In the genomic region with DNA sequence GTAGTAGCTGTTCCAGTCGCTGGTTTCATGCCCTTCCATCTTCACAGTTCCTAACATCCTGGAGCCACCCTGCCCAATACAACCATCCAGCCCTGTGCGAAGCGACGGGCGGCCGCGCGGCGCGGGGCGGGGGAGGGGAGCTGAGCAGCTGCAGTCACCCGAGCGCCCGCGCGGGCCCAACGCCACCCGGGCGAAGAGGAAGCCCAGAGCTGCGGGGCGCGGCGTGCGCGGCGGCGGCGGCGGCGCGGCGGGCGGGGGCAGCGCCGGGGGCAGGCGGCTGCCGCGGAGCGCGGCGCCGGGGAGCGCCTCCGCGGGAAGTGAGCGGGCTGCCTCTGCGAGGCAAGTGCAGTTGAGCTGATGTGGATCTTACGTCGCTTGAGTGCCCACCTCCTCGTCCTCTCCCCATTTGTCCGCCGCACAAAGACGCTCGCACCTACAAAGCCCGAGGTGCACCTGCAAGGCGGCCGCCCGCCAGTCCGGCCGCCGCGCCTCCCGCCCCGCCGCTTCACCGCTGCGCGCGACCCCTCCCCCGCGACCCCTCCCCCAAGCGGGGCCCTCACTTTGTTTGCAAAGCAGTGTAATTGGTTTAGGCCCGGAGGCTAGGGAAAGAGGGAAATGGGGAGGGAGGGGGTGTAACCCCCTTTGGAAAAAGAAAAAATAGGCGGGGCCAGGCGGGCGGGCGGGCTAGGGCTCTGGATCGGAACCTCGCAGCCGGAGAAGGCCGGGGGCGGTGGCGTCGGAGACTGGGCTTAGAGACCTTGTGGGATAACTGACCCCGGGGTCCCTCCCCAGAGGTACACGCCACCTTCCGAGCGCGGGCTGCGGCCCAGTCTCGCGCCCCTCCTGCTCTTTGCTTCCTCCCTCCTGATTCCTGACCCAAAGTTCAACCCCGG, we compare ENCODE assay signal across 1 cellular context.
TF ChIP-seq lines count a peak whose summit lies in the region.

A gene (minus strand): TSS at position 334 of the 893 bp plus-strand sequence. CDS start 277 bp downstream, at position 57.
A gene with protein sequence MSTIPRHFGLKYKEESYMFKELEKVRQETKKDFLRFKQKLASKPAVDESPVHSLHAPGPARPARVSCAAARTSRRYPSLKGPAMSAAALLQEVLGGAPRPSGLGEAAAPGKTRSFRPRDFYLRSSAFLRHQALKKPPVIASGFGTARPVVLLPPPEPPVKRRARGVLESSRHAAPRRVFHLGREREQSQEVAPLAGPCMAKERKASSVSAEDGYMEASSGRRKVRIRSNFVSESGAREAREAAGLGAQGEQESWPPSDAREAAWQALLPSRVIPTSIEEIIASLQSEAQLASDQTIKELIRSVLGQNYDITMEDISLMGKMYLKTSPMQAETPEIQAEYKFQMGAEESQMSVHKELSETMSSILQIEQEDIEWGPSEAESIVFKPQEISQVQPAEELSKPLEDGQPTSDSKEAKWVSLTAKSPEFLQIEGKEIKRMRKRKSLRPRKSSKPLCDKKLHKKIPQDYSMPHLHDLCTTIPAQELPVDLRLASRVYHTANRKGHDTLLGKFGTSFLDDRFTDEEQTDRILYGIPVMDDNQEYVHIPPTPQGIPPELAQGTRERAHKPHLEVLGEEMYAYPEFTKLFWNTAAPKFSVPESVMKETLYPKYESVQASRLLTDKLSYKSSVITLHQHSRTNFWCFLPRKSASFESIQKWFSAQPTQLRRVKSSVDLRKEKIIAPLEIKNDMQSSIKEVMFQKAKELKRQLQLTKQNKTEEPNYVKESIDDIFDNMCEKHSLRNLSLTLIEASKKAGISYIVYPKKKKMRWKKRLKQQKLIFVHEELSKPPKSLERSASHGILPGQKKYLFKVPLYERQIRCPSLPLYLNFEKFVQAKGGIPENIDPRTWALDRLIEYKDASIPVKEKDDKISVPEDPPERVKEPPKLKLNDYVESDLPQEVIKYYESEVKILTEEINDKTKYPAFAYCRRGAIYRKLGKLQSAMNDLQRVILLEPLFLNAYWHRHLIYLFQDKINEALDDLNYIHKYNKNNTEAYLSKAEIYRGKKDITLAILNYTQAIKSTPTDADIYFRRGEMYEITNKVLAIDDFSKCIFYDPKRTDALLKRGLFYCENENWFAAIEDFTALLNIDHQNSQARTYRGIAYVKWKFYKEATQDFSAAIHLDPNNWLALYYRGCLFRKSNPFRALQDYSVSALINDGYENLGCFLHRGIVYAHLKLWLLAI (N-terminal part only) (plus strand): TSS at position 714 of the 893 bp plus-strand sequence. CDS start 26,436 bp downstream, outside the sequence.

TF ChIP-seq in HepG2, 621 proteins besides CTCF, POLR2A, EP300 and RAD21 (continued from another document and continues in another):
- TF ChIP-seq, protein P1, sequence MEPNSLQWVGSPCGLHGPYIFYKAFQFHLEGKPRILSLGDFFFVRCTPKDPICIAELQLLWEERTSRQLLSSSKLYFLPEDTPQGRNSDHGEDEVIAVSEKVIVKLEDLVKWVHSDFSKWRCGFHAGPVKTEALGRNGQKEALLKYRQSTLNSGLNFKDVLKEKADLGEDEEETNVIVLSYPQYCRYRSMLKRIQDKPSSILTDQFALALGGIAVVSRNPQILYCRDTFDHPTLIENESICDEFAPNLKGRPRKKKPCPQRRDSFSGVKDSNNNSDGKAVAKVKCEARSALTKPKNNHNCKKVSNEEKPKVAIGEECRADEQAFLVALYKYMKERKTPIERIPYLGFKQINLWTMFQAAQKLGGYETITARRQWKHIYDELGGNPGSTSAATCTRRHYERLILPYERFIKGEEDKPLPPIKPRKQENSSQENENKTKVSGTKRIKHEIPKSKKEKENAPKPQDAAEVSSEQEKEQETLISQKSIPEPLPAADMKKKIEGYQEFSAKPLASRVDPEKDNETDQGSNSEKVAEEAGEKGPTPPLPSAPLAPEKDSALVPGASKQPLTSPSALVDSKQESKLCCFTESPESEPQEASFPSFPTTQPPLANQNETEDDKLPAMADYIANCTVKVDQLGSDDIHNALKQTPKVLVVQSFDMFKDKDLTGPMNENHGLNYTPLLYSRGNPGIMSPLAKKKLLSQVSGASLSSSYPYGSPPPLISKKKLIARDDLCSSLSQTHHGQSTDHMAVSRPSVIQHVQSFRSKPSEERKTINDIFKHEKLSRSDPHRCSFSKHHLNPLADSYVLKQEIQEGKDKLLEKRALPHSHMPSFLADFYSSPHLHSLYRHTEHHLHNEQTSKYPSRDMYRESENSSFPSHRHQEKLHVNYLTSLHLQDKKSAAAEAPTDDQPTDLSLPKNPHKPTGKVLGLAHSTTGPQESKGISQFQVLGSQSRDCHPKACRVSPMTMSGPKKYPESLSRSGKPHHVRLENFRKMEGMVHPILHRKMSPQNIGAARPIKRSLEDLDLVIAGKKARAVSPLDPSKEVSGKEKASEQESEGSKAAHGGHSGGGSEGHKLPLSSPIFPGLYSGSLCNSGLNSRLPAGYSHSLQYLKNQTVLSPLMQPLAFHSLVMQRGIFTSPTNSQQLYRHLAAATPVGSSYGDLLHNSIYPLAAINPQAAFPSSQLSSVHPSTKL (CRISPR knock-in tag; IDR thresholded peaks at IDR 0.05), result peak; percentile 17; the same call in 1 of the 2 replicates
- peak; percentile 25; the same call in 1 of the 2 replicates for TF ChIP-seq SRY (CRISPR knock-in tag; IDR thresholded peaks at IDR 0.05)
- TF ChIP-seq MED1 (CRISPR knock-in tag; IDR thresholded peaks at IDR 0.05), result 0 out of 2 replicates have a peak, but pooled peaks have one; percentile 60
- TF ChIP-seq HNRNPH1 (optimal IDR thresholded peaks at IDR 0.05; ENCODE audit: low read depth, low read length), result peak; percentile 74
- TF ChIP-seq, protein P2, sequence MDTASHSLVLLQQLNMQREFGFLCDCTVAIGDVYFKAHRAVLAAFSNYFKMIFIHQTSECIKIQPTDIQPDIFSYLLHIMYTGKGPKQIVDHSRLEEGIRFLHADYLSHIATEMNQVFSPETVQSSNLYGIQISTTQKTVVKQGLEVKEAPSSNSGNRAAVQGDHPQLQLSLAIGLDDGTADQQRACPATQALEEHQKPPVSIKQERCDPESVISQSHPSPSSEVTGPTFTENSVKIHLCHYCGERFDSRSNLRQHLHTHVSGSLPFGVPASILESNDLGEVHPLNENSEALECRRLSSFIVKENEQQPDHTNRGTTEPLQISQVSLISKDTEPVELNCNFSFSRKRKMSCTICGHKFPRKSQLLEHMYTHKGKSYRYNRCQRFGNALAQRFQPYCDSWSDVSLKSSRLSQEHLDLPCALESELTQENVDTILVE (CRISPR knock-in tag; IDR thresholded peaks at IDR 0.05), result peak; percentile 41
- no peak; the same call in 1 of the 2 replicates for TF ChIP-seq ARID2 (CRISPR knock-in tag; IDR thresholded peaks at IDR 0.05; ENCODE audit: borderline replicate concordance)
- TF ChIP-seq ZBTB42 (CRISPR knock-in tag; IDR thresholded peaks at IDR 0.05), result no peak; the same call in 1 of the 2 replicates
- TF ChIP-seq TARDBP (CRISPR knock-in tag; IDR thresholded peaks at IDR 0.05), result peak; percentile 81; the same call in 1 of the 2 replicates
- peak; percentile 48; the same call in 1 of the 2 replicates for TF ChIP-seq HNF4G (IDR thresholded peaks at IDR 0.05; ENCODE audit: borderline replicate concordance, low read depth, low read length)
- TF ChIP-seq HNF4G (CRISPR knock-in tag; IDR thresholded peaks at IDR 0.05; ENCODE audit: borderline replicate concordance, low read depth), result no peak
- TF ChIP-seq TGIF2 (CRISPR knock-in tag; IDR thresholded peaks at IDR 0.05), result 0 out of 2 replicates have a peak, but pooled peaks have one; percentile 20
- TF ChIP-seq, protein P3, sequence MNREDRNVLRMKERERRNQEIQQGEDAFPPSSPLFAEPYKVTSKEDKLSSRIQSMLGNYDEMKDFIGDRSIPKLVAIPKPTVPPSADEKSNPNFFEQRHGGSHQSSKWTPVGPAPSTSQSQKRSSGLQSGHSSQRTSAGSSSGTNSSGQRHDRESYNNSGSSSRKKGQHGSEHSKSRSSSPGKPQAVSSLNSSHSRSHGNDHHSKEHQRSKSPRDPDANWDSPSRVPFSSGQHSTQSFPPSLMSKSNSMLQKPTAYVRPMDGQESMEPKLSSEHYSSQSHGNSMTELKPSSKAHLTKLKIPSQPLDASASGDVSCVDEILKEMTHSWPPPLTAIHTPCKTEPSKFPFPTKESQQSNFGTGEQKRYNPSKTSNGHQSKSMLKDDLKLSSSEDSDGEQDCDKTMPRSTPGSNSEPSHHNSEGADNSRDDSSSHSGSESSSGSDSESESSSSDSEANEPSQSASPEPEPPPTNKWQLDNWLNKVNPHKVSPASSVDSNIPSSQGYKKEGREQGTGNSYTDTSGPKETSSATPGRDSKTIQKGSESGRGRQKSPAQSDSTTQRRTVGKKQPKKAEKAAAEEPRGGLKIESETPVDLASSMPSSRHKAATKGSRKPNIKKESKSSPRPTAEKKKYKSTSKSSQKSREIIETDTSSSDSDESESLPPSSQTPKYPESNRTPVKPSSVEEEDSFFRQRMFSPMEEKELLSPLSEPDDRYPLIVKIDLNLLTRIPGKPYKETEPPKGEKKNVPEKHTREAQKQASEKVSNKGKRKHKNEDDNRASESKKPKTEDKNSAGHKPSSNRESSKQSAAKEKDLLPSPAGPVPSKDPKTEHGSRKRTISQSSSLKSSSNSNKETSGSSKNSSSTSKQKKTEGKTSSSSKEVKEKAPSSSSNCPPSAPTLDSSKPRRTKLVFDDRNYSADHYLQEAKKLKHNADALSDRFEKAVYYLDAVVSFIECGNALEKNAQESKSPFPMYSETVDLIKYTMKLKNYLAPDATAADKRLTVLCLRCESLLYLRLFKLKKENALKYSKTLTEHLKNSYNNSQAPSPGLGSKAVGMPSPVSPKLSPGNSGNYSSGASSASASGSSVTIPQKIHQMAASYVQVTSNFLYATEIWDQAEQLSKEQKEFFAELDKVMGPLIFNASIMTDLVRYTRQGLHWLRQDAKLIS (CRISPR knock-in tag; IDR thresholded peaks at IDR 0.05), result 0 out of 2 replicates have a peak, but pooled peaks have one; percentile 13
- no peak for TF ChIP-seq ZNF33B (CRISPR knock-in tag; IDR thresholded peaks at IDR 0.05)
- TF ChIP-seq FOXP1 (IDR thresholded peaks at IDR 0.05), result no peak
- TF ChIP-seq FOXP1 (CRISPR knock-in tag; IDR thresholded peaks at IDR 0.05), result peak; percentile 25; the same call in 1 of the 2 replicates
- TF ChIP-seq, protein P4, sequence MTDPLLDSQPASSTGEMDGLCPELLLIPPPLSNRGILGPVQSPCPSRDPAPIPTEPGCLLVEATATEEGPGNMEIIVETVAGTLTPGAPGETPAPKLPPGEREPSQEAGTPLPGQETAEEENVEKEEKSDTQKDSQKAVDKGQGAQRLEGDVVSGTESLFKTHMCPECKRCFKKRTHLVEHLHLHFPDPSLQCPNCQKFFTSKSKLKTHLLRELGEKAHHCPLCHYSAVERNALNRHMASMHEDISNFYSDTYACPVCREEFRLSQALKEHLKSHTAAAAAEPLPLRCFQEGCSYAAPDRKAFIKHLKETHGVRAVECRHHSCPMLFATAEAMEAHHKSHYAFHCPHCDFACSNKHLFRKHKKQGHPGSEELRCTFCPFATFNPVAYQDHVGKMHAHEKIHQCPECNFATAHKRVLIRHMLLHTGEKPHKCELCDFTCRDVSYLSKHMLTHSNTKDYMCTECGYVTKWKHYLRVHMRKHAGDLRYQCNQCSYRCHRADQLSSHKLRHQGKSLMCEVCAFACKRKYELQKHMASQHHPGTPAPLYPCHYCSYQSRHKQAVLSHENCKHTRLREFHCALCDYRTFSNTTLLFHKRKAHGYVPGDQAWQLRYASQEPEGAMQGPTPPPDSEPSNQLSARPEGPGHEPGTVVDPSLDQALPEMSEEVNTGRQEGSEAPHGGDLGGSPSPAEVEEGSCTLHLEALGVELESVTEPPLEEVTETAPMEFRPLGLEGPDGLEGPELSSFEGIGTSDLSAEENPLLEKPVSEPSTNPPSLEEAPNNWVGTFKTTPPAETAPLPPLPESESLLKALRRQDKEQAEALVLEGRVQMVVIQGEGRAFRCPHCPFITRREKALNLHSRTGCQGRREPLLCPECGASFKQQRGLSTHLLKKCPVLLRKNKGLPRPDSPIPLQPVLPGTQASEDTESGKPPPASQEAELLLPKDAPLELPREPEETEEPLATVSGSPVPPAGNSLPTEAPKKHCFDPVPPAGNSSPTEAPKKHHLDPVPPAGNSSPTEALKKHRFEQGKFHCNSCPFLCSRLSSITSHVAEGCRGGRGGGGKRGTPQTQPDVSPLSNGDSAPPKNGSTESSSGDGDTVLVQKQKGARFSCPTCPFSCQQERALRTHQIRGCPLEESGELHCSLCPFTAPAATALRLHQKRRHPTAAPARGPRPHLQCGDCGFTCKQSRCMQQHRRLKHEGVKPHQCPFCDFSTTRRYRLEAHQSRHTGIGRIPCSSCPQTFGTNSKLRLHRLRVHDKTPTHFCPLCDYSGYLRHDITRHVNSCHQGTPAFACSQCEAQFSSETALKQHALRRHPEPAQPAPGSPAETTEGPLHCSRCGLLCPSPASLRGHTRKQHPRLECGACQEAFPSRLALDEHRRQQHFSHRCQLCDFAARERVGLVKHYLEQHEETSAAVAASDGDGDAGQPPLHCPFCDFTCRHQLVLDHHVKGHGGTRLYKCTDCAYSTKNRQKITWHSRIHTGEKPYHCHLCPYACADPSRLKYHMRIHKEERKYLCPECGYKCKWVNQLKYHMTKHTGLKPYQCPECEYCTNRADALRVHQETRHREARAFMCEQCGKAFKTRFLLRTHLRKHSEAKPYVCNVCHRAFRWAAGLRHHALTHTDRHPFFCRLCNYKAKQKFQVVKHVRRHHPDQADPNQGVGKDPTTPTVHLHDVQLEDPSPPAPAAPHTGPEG (CRISPR knock-in tag; IDR thresholded peaks at IDR 0.05), result peak; percentile 90
- peak in 1 of 2 experiments; percentile 60; a peak in 1 of 4 replicates for TF ChIP-seq NR2F1 (CRISPR knock-in tag; IDR thresholded peaks at IDR 0.05)
- peak; percentile 89 for TF ChIP-seq HOXA3 (CRISPR knock-in tag; IDR thresholded peaks at IDR 0.05)
- no peak for TF ChIP-seq ZNF10 (CRISPR knock-in tag; IDR thresholded peaks at IDR 0.05; ENCODE audit: borderline replicate concordance, low read depth)
- TF ChIP-seq, protein P5, sequence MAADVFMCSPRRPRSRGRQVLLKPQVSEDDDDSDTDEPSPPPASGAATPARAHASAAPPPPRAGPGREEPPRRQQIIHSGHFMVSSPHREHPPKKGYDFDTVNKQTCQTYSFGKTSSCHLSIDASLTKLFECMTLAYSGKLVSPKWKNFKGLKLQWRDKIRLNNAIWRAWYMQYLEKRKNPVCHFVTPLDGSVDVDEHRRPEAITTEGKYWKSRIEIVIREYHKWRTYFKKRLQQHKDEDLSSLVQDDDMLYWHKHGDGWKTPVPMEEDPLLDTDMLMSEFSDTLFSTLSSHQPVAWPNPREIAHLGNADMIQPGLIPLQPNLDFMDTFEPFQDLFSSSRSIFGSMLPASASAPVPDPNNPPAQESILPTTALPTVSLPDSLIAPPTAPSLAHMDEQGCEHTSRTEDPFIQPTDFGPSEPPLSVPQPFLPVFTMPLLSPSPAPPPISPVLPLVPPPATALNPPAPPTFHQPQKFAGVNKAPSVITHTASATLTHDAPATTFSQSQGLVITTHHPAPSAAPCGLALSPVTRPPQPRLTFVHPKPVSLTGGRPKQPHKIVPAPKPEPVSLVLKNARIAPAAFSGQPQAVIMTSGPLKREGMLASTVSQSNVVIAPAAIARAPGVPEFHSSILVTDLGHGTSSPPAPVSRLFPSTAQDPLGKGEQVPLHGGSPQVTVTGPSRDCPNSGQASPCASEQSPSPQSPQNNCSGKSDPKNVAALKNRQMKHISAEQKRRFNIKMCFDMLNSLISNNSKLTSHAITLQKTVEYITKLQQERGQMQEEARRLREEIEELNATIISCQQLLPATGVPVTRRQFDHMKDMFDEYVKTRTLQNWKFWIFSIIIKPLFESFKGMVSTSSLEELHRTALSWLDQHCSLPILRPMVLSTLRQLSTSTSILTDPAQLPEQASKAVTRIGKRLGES (CRISPR knock-in tag; IDR thresholded peaks at IDR 0.05; ENCODE audit: borderline replicate concordance), result 0 out of 2 replicates have a peak, but pooled peaks have one; percentile 35
- TF ChIP-seq ZNF180 (CRISPR knock-in tag; IDR thresholded peaks at IDR 0.05; ENCODE audit: borderline replicate concordance, low read depth), result no peak
